9 cellular contexts compared by ENCODE assay signal in the genomic region with DNA sequence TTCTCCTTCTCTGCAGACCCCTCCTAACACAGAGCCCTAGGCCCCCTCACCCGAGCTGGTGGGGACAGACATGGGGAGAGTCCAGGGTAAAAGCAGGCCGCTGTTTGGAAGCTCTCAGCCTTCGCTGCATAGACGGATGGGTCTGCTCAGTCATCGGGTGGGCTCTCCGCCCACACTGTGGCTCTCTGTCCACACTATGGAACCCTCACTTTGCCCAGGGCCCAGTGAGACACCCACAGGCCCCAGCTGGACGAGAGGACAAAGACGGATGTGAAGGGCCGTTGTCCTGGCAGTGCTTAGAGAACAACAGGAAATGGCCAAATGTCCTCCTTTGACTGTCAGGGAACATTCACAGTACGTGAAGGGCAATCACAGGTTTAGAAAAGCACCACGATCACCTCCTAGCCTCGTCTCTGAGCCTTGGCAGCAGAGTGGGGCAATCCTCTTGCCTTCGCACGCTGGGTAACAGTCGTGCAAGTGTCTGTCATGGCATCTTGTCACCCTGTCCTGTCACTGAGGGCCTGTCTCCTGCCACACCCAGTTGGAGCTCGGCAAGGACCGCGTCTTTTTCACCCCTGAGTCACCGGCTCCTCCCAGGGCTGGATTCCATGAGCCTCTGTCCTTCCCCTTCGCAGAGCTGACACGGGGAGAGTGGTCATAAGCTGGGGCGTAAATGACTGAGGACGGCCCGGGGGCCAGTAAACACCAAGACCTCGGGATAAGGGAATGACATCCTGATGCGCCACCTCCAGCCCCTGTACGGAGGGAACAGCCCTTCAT.
DNase-seq lines count a peak whose midpoint lies in the region; ATAC-seq, FAIRE-seq and TF ChIP-seq lines count a peak whose summit lies in the region.
"Had no signal": no experiment of that assay in that cellular context is flagged by ENCODE, and none has a peak within 500 bp of the region (broad histone marks: within the 10 kb centered on the region; RNA-seq: fewer than 3 reads in every experiment).

No MANE protein-coding gene starts in this region.

- no peaks in the 10 kb centered on the region for H3K27me3 ChIP-seq in H7 (ENCODE audit: control insufficient read depth, insufficient read depth, low read length)
- H3K27me3 ChIP-seq in bronchial epithelial cell (ENCODE audit: control insufficient read depth, insufficient read depth, low read length) = no peaks in the 10 kb centered on the region
- H3K27me3 ChIP-seq in Caco-2 (replicated peaks; ENCODE audit: control insufficient read depth, insufficient read depth, low read length) = no peaks in the 10 kb centered on the region

- POLR2A ChIA-PET in Caco-2 (lab: Charles Lee) = no interaction called here

- H3K9me3 ChIP-seq in Caco-2 = no peaks in the 10 kb centered on the region

- no peak for TF ChIP-seq CTCF in bronchial epithelial cell (IDR thresholded peaks at IDR 0.05; ENCODE audit: insufficient read depth, low read length, severe bottlenecking)
- TF ChIP-seq CTCF in Caco-2 (IDR thresholded peaks at IDR 0.05; ENCODE audit: insufficient read depth in 1 of 2, low read depth in 1 of 2, low read length in 1 of 2, severe bottlenecking in 1 of 2, unreplicated experiment in 1 of 2) = no peak

- no TSS peak for BruUV-seq in Caco-2 (replicated peaks; lab: Mats Ljungman, UMichigan)

- H3K4me1 Mint-ChIP-seq in Caco-2 (ENCODE audit: low read depth, unreplicated experiment) = no peaks in the 10 kb centered on the region

- no peaks in the 10 kb centered on the region for H3K36me3 Mint-ChIP-seq in Caco-2 (ENCODE audit: insufficient read depth, unreplicated experiment)

- FAIRE-seq in bronchial epithelial cell (lab: Jason Lieb, UNC) = no peak
- FAIRE-seq: islet of Langerhans had no signal

- 0 out of 2 replicates have a peak, but pooled peaks cover 3% of the 10 kb centered on the region for H3K4me1 ChIP-seq in Caco-2

- H3K4me3 ChIP-seq in H7 (ENCODE audit: insufficient read depth, low read depth, low read length) = no peak overlapping the region
- H3K4me3 ChIP-seq in bronchial epithelial cell (ENCODE audit: low read depth, low read length) = no peak overlapping the region
- no peak overlapping the region for H3K4me3 ChIP-seq in Caco-2 (ENCODE audit: low read depth, low read length)

- no peaks in the 10 kb centered on the region for H3K27me3 Mint-ChIP-seq in Caco-2 (ENCODE audit: insufficient read depth, unreplicated experiment)

- no peaks in the 10 kb centered on the region for H3K9me3 Mint-ChIP-seq in Caco-2 (ENCODE audit: unreplicated experiment)

- intact Hi-C loops in Caco-2 (cut with micrococcal nuclease; ENCODE audit: unreplicated experiment) = no loop called here

- H3K4me3 Mint-ChIP-seq in Caco-2 (ENCODE audit: unreplicated experiment) = no peak overlapping the region

- no peak for ATAC-seq in GM18511 (IDR thresholded peaks at IDR 0.05; ENCODE audit: unreplicated experiment)

- DNase-seq in 8988T = peak; percentile 71
- DNase-seq in H7 = peak; percentile 30
- peak; percentile 80 for DNase-seq in bronchial epithelial cell (ENCODE audit: low read depth)
- peak; percentile 60 to 65 for DNase-seq in lung microvascular endothelial cell (ENCODE audit: low read depth in 2 of 2)
- DNase-seq in DMS153 (lab: John Stamatoyannopoulos, UW) = no peak
- DNase-seq in NCI-H748 treated with DMSO at 0.1 percent for 48 hours (lab: John Stamatoyannopoulos, UW) = no peak
- no peak for DNase-seq in Caco-2

- CTCF ChIA-PET in Caco-2 (lab: Charles Lee) = interaction anchor here (1.0 kb wide), 1 partner anchor 14 kb away, joined by 3 read pairs; no protein-coding TSS in a partner anchor

- H3K27ac Mint-ChIP-seq in Caco-2 (ENCODE audit: unreplicated experiment) = no peak overlapping the region

- H3K36me3 ChIP-seq in H7 (replicated peaks; ENCODE audit: control insufficient read depth, insufficient read depth, low read length) = no peaks in the 10 kb centered on the region
- no peaks in the 10 kb centered on the region for H3K36me3 ChIP-seq in bronchial epithelial cell (ENCODE audit: control insufficient read depth, insufficient read depth, low read length)
- no peaks in the 10 kb centered on the region for H3K36me3 ChIP-seq in Caco-2 (ENCODE audit: control insufficient read depth, insufficient read depth, low read length)

Comparison
In these comparisons a context has a peak if more than half of its experiments do, and no peak if none do; other contexts are left out.
1. DNase-seq: peak in 8988T (single experiment), H7 (single experiment), bronchial epithelial cell (single experiment) and lung microvascular endothelial cell (2 of 2); none in DMS153 (single experiment), NCI-H748 treated with DMSO at 0.1 percent for 48 hours (single experiment) and Caco-2 (0 of 2).